ENCODE assay signal across 13 cellular contexts in genomic region chr6:139753198-139753861, GRCh38.
DNase-seq lines count a peak whose midpoint lies in the region; ATAC-seq, FAIRE-seq and TF ChIP-seq lines count a peak whose summit lies in the region.
"Had no signal": no experiment of that assay in that cellular context is flagged by ENCODE, and none has a peak within 500 bp of the region (broad histone marks: within the 10 kb centered on the region; RNA-seq: fewer than 3 reads in every experiment).

No MANE protein-coding gene starts in this region.

- H3K4me1 Mint-ChIP-seq in T-helper 2 cell treated with Interferon-gamma antibody and Interleukin-4, amounts not matched to agents 5 μg/mL and 100 μg/mL, for 36 hours (ENCODE audit: low read depth), result no peaks in the 10 kb centered on the region
- H3K4me1 Mint-ChIP-seq: naive thymus-derived CD4-positive, alpha-beta T cell had no signal

- H3K4me3 Mint-ChIP-seq in T-helper 2 cell treated with Interferon-gamma antibody and Interleukin-4, amounts not matched to agents 5 μg/mL and 100 μg/mL, for 36 hours, result no peak overlapping the region
- H3K4me3 Mint-ChIP-seq: naive thymus-derived CD4-positive, alpha-beta T cell had no signal

- WGBS in HepG2 (ENCODE audit: low lambda C conversion rate), result 8% methylated on average over 4 of the region's 4 CpGs

- no peaks in the 10 kb centered on the region for H3K9me3 Mint-ChIP-seq in T-helper 2 cell treated with Interferon-gamma antibody and Interleukin-4, amounts not matched to agents 5 μg/mL and 100 μg/mL, for 36 hours

- ATAC-seq in HepG2, result peak; percentile 62
- ATAC-seq: naive thymus-derived CD4-positive, alpha-beta T cell had no signal

- no peaks in the 10 kb centered on the region for H4K20me1 ChIP-seq in HepG2 (ENCODE audit: insufficient read depth, low read length)

- H3K9me3 ChIP-seq in HepG2 (ENCODE audit: low read length), result no peaks in the 10 kb centered on the region
- H3K9me3 ChIP-seq: transverse colon had no signal

- H3K4me1 ChIP-seq in HepG2 (ENCODE audit: insufficient read depth, low read length), result peaks cover 48% of the 10 kb centered on the region

- no peak overlapping the region for H3K4me3 ChIP-seq in cardiac fibroblast (replicated peaks in 1 of 2; ENCODE audit: low read depth in 2 of 2, low read length in 2 of 2)
- H3K4me3 ChIP-seq in HepG2 (replicated peaks in 1 of 3; ENCODE audit: insufficient read depth in 1 of 3, low read depth in 2 of 3, low read length in 3 of 3), result no peak overlapping the region
- H3K4me3 ChIP-seq: transverse colon had no signal

- H3K4me2 ChIP-seq in HepG2 (ENCODE audit: low read depth, low read length), result no peak overlapping the region

- peak; percentile 71 for DNase-seq in A172 (ENCODE audit: low spot score)
- DNase-seq in HS-27A (ENCODE audit: low read depth), result peak; percentile 90
- peak; percentile 75 to 86 for DNase-seq in cardiac fibroblast (ENCODE audit: low read depth in 2 of 2)
- peak; percentile 71 for DNase-seq in HepG2 (ENCODE audit: low spot score)
- no peak for DNase-seq in NCI-H345 (lab: John Stamatoyannopoulos, UW)
- DNase-seq in T-helper 2 cell treated with Interferon-gamma antibody and Interleukin-4, amounts not matched to agents 5 μg/mL and 100 μg/mL, for 36 hours (ENCODE audit: low spot score), result no peak
- DNase-seq in effector CD8-positive, alpha-beta T cell (lab: John Stamatoyannopoulos, UW), result no peak
- DNase-seq in NCI-H2227 (lab: John Stamatoyannopoulos, UW; ENCODE audit: unreplicated experiment), result no peak
- DNase-seq: amniotic stem cell; DMS53; naive thymus-derived CD4-positive, alpha-beta T cell; stimulated activated CD4-positive, alpha-beta T cell treated with anti-CD3 and anti-CD28 coated beads, Interleukin-12 subunit alpha, Interleukin-12 subunit beta, amount 100 ng/mL, for 4 hours; transverse colon had no signal

- H2AFZ ChIP-seq in HepG2 (ENCODE audit: low read length), result no peak overlapping the region

- TF ChIP-seq CTCF in cardiac fibroblast (IDR thresholded peaks at IDR 0.05; ENCODE audit: low read depth, low read length), result no peak
- TF ChIP-seq CTCF in HepG2 (CRISPR knock-in tag; IDR thresholded peaks at IDR 0.05), result no peak

- TF ChIP-seq POLR2A in HepG2 (IDR thresholded peaks at IDR 0.05; ENCODE audit: insufficient read depth in 1 of 2, low read depth in 2 of 2, low read length in 2 of 2), result no peak

- TF ChIP-seq RAD21 in HepG2 (CRISPR knock-in tag; IDR thresholded peaks at IDR 0.05), result no peak

- H3K27ac Mint-ChIP-seq in T-helper 2 cell treated with Interferon-gamma antibody and Interleukin-4, amounts not matched to agents 5 μg/mL and 100 μg/mL, for 36 hours, result no peak overlapping the region
- H3K27ac Mint-ChIP-seq: naive thymus-derived CD4-positive, alpha-beta T cell had no signal

- no peak for FAIRE-seq in HepG2 (lab: Jason Lieb, UNC)

- POLR2A ChIA-PET in HepG2 (lab: Yijun Ruan, JAX), result no interaction called here

- H3K36me3 Mint-ChIP-seq in T-helper 2 cell treated with Interferon-gamma antibody and Interleukin-4, amounts not matched to agents 5 μg/mL and 100 μg/mL, for 36 hours (ENCODE audit: low read depth), result no peaks in the 10 kb centered on the region
- H3K36me3 Mint-ChIP-seq: naive thymus-derived CD4-positive, alpha-beta T cell had no signal

- intact Hi-C loops in HepG2 (cut with micrococcal nuclease; ENCODE audit: unreplicated experiment), result no loop called here

- no peaks in the 10 kb centered on the region for H3K27me3 ChIP-seq in HepG2 (ENCODE audit: control insufficient read depth in 1 of 2, insufficient read depth in 2 of 2, low read length in 2 of 2)
- H3K27me3 ChIP-seq: transverse colon had no signal

- no peaks in the 10 kb centered on the region for H3K27me3 Mint-ChIP-seq in T-helper 2 cell treated with Interferon-gamma antibody and Interleukin-4, amounts not matched to agents 5 μg/mL and 100 μg/mL, for 36 hours (ENCODE audit: low read depth)

- TF ChIP-seq EP300 in HepG2 (IDR thresholded peaks at IDR 0.05; ENCODE audit: low read depth in 2 of 2, low read length in 2 of 2) (no peak), HepG2 (CRISPR knock-in tag; IDR thresholded peaks at IDR 0.05; ENCODE audit: borderline replicate concordance) (no peak)

- no TSS peak for BruUV-seq in HepG2 (replicated peaks; lab: Mats Ljungman, UMichigan)

- H3K27ac ChIP-seq in HepG2 (ENCODE audit: extremely low read length, insufficient read depth, low read length), result no peak overlapping the region
- H3K27ac ChIP-seq: transverse colon had no signal

- in situ Hi-C loops in HepG2 (cut with HindIII; ENCODE audit: extremely low pct_ligation_motif_present, low pct_unique_long_range_greater_than_20kb), result no loop called here

- no peaks in the 10 kb centered on the region for H3K79me2 ChIP-seq in HepG2 (ENCODE audit: insufficient read depth, low read length)

- CTCF ChIA-PET in HepG2 (lab: Yijun Ruan, JAX; ENCODE audit: low intra/inter-chr PET ratio, low total read pairs), result no interaction called here

- no peak overlapping the region for H3K9ac ChIP-seq in HepG2 (ENCODE audit: insufficient read depth, low read depth, low read length)

- no peaks in the 10 kb centered on the region for H3K36me3 ChIP-seq in HepG2 (replicated peaks in 1 of 2; ENCODE audit: control insufficient read depth in 1 of 2, insufficient read depth in 2 of 2, low read length in 2 of 2)
- H3K36me3 ChIP-seq: transverse colon had no signal

TF ChIP-seq in HepG2, 621 proteins besides CTCF, POLR2A, EP300 and RAD21:
- TF ChIP-seq TEAD3 (CRISPR knock-in tag; optimal IDR thresholded peaks at IDR 0.05; ENCODE audit: borderline replicate concordance) (peak; percentile 32), SOX13 (IDR thresholded peaks at IDR 0.05) (no peak), SOX13 (CRISPR knock-in tag; conservative IDR thresholded peaks at IDR 0.05 in 1 of 2, IDR thresholded peaks at IDR 0.05 in 1 of 2) (peak in 1 of 2 experiments; percentile 26; a peak in 1 of 4 replicates)
- TF ChIP-seq, protein P1, sequence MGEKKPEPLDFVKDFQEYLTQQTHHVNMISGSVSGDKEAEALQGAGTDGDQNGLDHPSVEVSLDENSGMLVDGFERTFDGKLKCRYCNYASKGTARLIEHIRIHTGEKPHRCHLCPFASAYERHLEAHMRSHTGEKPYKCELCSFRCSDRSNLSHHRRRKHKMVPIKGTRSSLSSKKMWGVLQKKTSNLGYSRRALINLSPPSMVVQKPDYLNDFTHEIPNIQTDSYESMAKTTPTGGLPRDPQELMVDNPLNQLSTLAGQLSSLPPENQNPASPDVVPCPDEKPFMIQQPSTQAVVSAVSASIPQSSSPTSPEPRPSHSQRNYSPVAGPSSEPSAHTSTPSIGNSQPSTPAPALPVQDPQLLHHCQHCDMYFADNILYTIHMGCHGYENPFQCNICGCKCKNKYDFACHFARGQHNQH (CRISPR knock-in tag; IDR thresholded peaks at IDR 0.05), result no peak
TF ChIP-seq in HepG2: peak in this region for 2.

Comparison
In these comparisons a context has a peak if more than half of its experiments do, and no peak if none do; other contexts are left out.
1. DNase-seq: peak in A172 (single experiment), HS-27A (single experiment), cardiac fibroblast (2 of 2) and HepG2 (single experiment); none in NCI-H345 (single experiment), T-helper 2 cell treated with Interferon-gamma antibody and Interleukin-4, amounts not matched to agents 5 μg/mL and 100 μg/mL, for 36 hours (single experiment), effector CD8-positive, alpha-beta T cell (single experiment) and NCI-H2227 (single experiment).